In the genomic region with DNA sequence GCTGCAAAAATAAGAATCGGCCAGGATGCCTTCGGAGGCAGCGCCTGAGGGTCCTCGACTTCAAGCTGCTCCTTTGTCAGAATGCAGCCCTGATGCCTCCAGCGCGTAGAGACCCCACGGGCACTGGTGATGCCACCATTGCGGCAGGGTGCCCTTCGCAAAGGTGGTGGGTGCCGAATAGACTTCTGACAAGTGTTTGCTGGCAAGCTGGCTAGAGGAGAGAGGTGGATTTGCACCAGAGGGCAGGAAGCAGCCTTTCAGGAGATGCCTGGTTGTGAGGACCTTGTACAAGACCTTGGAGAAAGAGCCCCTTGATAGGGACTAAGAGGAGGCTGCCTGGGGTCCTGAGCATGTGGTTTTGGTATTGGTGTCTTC, we compare ENCODE assay signal across 8 cellular contexts.
DNase-seq lines count a peak whose midpoint lies in the region; ATAC-seq, FAIRE-seq and TF ChIP-seq lines count a peak whose summit lies in the region.

No MANE protein-coding gene starts in this region.

- FAIRE-seq in endothelial cell of umbilical vein (lab: Jason Lieb, UNC), result peak; percentile 4

- peaks cover 53% of the 10 kb centered on the region for H3K79me2 ChIP-seq in Karpas-422 (ENCODE audit: low read length)
- peaks cover 54% of the 10 kb centered on the region for H3K79me2 ChIP-seq in endothelial cell of umbilical vein (ENCODE audit: control insufficient read depth, insufficient read depth, low read length)

- POLR2A ChIA-PET in endothelial cell of umbilical vein (lab: Charles Lee), result no interaction called here

- H3K9me1 ChIP-seq in endothelial cell of umbilical vein (replicated peaks; ENCODE audit: control insufficient read depth, extremely low read depth, insufficient read depth, low read length), result no peaks in the 10 kb centered on the region

- H3K4me3 ChIP-seq in Karpas-422 (ENCODE audit: low read length) (peak overlapping the region; percentile 90), endothelial cell of umbilical vein (replicated peaks in 1 of 3; ENCODE audit: insufficient read depth in 1 of 3, low read depth in 1 of 3, low read length in 3 of 3) (peak overlapping the region in 2 of 3 experiments; percentile 24 to 44), skeletal muscle tissue (ENCODE audit: low read length in 3 of 3) (peak overlapping the region; percentile 10 to 58 (median 17))

- DNase-seq in Karpas-422, result peak; percentile 73
- peak; percentile 32 for DNase-seq in endothelial cell of umbilical vein (ENCODE audit: low read depth, low spot score)
- no peak for DNase-seq in foreskin keratinocyte
- DNase-seq in SKM-1 treated with dmso at 0.1 percent for 144 hours (lab: John Stamatoyannopoulos, UW; ENCODE audit: unreplicated experiment), result no peak
- no peak for DNase-seq in stimulated activated CD4-positive, alpha-beta T cell treated with anti-CD3 and anti-CD28 coated beads, Interleukin-2, amount 100 ng/mL, for 48 hours

- no peaks in the 10 kb centered on the region for H3K27me3 ChIP-seq in Karpas-422 (ENCODE audit: low read length)
- no peaks in the 10 kb centered on the region for H3K27me3 ChIP-seq in endothelial cell of umbilical vein (ENCODE audit: control insufficient read depth in 2 of 2, insufficient read depth in 2 of 2, low read length in 2 of 2)
- H3K27me3 ChIP-seq in skeletal muscle tissue (ENCODE audit: control insufficient read depth in 3 of 3, insufficient read depth in 3 of 3, low read length in 3 of 3), result no peaks in the 10 kb centered on the region
- no peaks in the 10 kb centered on the region for H3K27me3 ChIP-seq in foreskin keratinocyte

- H3K4me2 ChIP-seq in Karpas-422 (ENCODE audit: low read depth, low read length, poor library complexity, severe bottlenecking) (peak overlapping the region; percentile 93), endothelial cell of umbilical vein (ENCODE audit: insufficient read depth, low read length) (peak overlapping the region; percentile 50)

- H3K4me1 ChIP-seq in Karpas-422 (ENCODE audit: low read length) (peaks cover 69% of the 10 kb centered on the region), endothelial cell of umbilical vein (ENCODE audit: control insufficient read depth, extremely low read depth, insufficient read depth, low read length) (peaks cover 52% of the 10 kb centered on the region), skeletal muscle tissue (ENCODE audit: control insufficient read depth in 3 of 3, insufficient read depth in 3 of 3, low read length in 3 of 3) (peaks cover 74 to 78% (median 78%) of the 10 kb centered on the region in 3 donors), foreskin keratinocyte (peaks cover 4% of the 10 kb centered on the region)

- H3K9me3 ChIP-seq in Karpas-422 (ENCODE audit: low read length) (no peaks in the 10 kb centered on the region), endothelial cell of umbilical vein (replicated peaks; ENCODE audit: control insufficient read depth, insufficient read depth, low read length) (no peaks in the 10 kb centered on the region), skeletal muscle tissue (ENCODE audit: control insufficient read depth in 3 of 3, low read length in 3 of 3) (no peaks in the 10 kb centered on the region)

- H3K27ac ChIP-seq in Karpas-422 (ENCODE audit: low read length) (peak overlapping the region; percentile 96), endothelial cell of umbilical vein (ENCODE audit: insufficient read depth, low read depth, low read length) (peak overlapping the region; percentile 1), skeletal muscle tissue (ENCODE audit: low read depth, low read length) (peak overlapping the region; percentile 67), foreskin keratinocyte (no peak overlapping the region)

- ATAC-seq in GM19397 (IDR thresholded peaks at IDR 0.05; ENCODE audit: unreplicated experiment) (peak; percentile 1), foreskin keratinocyte (no peak), HG02884 (IDR thresholded peaks at IDR 0.05; ENCODE audit: unreplicated experiment) (no peak)

- CTCF ChIA-PET in endothelial cell of umbilical vein (lab: Charles Lee), result no interaction called here

- dilution Hi-C loops in endothelial cell of umbilical vein (cut with MboI; ENCODE audit: extremely low pct_ligation_motif_present, low sequenced_read_pairs), result no loop called here

- H3K9ac ChIP-seq in Karpas-422 (ENCODE audit: low read length) (peak overlapping the region; percentile 95), endothelial cell of umbilical vein (replicated peaks; ENCODE audit: extremely low read depth, insufficient read depth, low read length) (peak overlapping the region; percentile 54), skeletal muscle tissue (ENCODE audit: low read depth in 1 of 3, low read length in 3 of 3) (peak overlapping the region; percentile 11 to 68 (median 21))

- H3K9me2 ChIP-seq in Karpas-422 (replicated peaks; ENCODE audit: insufficient read depth, low read length), result no peaks in the 10 kb centered on the region

- TF ChIP-seq CTCF in endothelial cell of umbilical vein (IDR thresholded peaks at IDR 0.05; ENCODE audit: extremely low read depth in 1 of 2, insufficient read depth in 1 of 2, low read depth in 1 of 2, low read length in 2 of 2), result no peak
- no peak for TF ChIP-seq CTCF in foreskin keratinocyte (conservative IDR thresholded peaks at IDR 0.05)

- intact Hi-C loops in endothelial cell of umbilical vein (cut with micrococcal nuclease), result loop anchor here (5.0 kb wide), 2 partner anchors 87 to 1207 kb away; no protein-coding TSS in a partner anchor

- H4K20me1 ChIP-seq in Karpas-422 (ENCODE audit: insufficient read depth, low read depth, low read length) (no peaks in the 10 kb centered on the region; the same call in 1 of the 2 replicates), endothelial cell of umbilical vein (replicated peaks; ENCODE audit: control insufficient read depth, extremely low read depth, insufficient read depth, low read length) (no peaks in the 10 kb centered on the region)

- H3K36me3 ChIP-seq in Karpas-422 (ENCODE audit: insufficient read depth, low read length) (no peaks in the 10 kb centered on the region), endothelial cell of umbilical vein (ENCODE audit: control insufficient read depth in 2 of 2, extremely low read depth in 1 of 2, insufficient read depth in 2 of 2, low read length in 2 of 2) (no peaks in the 10 kb centered on the region), skeletal muscle tissue (ENCODE audit: control insufficient read depth in 3 of 3, insufficient read depth in 3 of 3, low read length in 3 of 3) (peaks cover 0 to 4% (median 0%) of the 10 kb centered on the region in 3 donors)

- TF ChIP-seq POLR2A in endothelial cell of umbilical vein (IDR thresholded peaks at IDR 0.05; ENCODE audit: low read depth, low read length), result no peak

- BruUV-seq in endothelial cell of umbilical vein (replicated peaks; lab: Mats Ljungman, UMichigan), result no TSS peak

- H2AFZ ChIP-seq in Karpas-422 (ENCODE audit: low read length) (no peak overlapping the region), endothelial cell of umbilical vein (ENCODE audit: low read depth, low read length) (no peak overlapping the region)

TF ChIP-seq in endothelial cell of umbilical vein, 7 proteins besides CTCF, POLR2A, EP300 and RAD21:
- no peak for TF ChIP-seq MYC (IDR thresholded peaks at IDR 0.05; ENCODE audit: low read depth, low read length)
- no peak for TF ChIP-seq GATA2 (IDR thresholded peaks at IDR 0.05; ENCODE audit: insufficient read depth, insufficient read length, low read depth, low read length)
- TF ChIP-seq, protein P1, sequence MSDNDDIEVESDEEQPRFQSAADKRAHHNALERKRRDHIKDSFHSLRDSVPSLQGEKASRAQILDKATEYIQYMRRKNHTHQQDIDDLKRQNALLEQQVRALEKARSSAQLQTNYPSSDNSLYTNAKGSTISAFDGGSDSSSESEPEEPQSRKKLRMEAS (IDR thresholded peaks at IDR 0.05; ENCODE audit: insufficient read depth, insufficient read length), result no peak
- TF ChIP-seq EZH2 (IDR thresholded peaks at IDR 0.05; ENCODE audit: borderline replicate concordance, low read depth, low read length, severe bottlenecking), result no peak
- no peak for TF ChIP-seq POLR2AphosphoS5 (IDR thresholded peaks at IDR 0.05; ENCODE audit: insufficient read depth, low read depth, low read length)
- TF ChIP-seq JUN (IDR thresholded peaks at IDR 0.05; ENCODE audit: borderline replicate concordance, insufficient read depth, insufficient read length, low read depth), result no peak
- TF ChIP-seq FOS (IDR thresholded peaks at IDR 0.05; ENCODE audit: borderline replicate concordance, insufficient read depth, low read length), result no peak

Comparison
In these comparisons a context has a peak if more than half of its experiments do, and no peak if none do; other contexts are left out.
1. DNase-seq: peak in Karpas-422 (single experiment) and endothelial cell of umbilical vein (single experiment); none in foreskin keratinocyte (0 of 2), SKM-1 treated with dmso at 0.1 percent for 144 hours (single experiment) and stimulated activated CD4-positive, alpha-beta T cell treated with anti-CD3 and anti-CD28 coated beads, Interleukin-2, amount 100 ng/mL, for 48 hours (0 of 2).
2. H3K4me3 ChIP-seq: peak in every context shown above with its lines; median percentile 90 in Karpas-422; 34 in endothelial cell of umbilical vein; 17 in skeletal muscle tissue.
3. H3K9ac ChIP-seq: peak in every context shown above with its lines; median percentile 95 in Karpas-422; 54 in endothelial cell of umbilical vein; 21 in skeletal muscle tissue.